17 cellular contexts compared by ENCODE assay signal in genomic region chr1:214393086-214393485, GRCh38.
A peak's percentile ranks its signal among the peaks of the same experiment; 100 is the strongest.
DNase-seq lines count a peak whose midpoint lies in the region; FAIRE-seq and TF ChIP-seq lines count a peak whose summit lies in the region.
"Had no signal": no experiment of that assay in that cellular context is flagged by ENCODE, and none has a peak within 500 bp of the region (broad histone marks: within the 10 kb centered on the region; RNA-seq: fewer than 3 reads in every experiment).

No MANE protein-coding gene starts in this region.

- H4K5ac ChIP-seq in H1 (ENCODE audit: insufficient read length, low read depth, low read length): no peak overlapping the region

- H3K23ac ChIP-seq in H1 (ENCODE audit: insufficient read length): no peak overlapping the region

- no peak overlapping the region for H3K4me2 ChIP-seq in H1 (ENCODE audit: insufficient read depth in 1 of 2, low read depth in 2 of 2, low read length in 2 of 2)
- H3K4me2 ChIP-seq: BLaER1 had no signal

- peaks cover 98% of the 10 kb centered on the region for H3K36me3 Mint-ChIP-seq in MCF 10A (ENCODE audit: insufficient read depth, unreplicated experiment)
- peaks cover 58% of the 10 kb centered on the region for H3K36me3 Mint-ChIP-seq in osteocyte (ENCODE audit: unreplicated experiment)
- H3K36me3 Mint-ChIP-seq: CD8-positive, alpha-beta memory T cell had no signal

- H3K9me3 Mint-ChIP-seq in MCF 10A (ENCODE audit: unreplicated experiment): no peaks in the 10 kb centered on the region
- no peaks in the 10 kb centered on the region for H3K9me3 Mint-ChIP-seq in osteocyte (ENCODE audit: unreplicated experiment)
- H3K9me3 Mint-ChIP-seq: CD8-positive, alpha-beta memory T cell had no signal

- H3K27ac ChIP-seq in breast epithelium: no peak overlapping the region
- no peak overlapping the region for H3K27ac ChIP-seq in H1 (ENCODE audit: low read depth, low read length)
- H3K27ac ChIP-seq: 22Rv1, BLaER1, HL-60 had no signal

- no peak for TF ChIP-seq EP300 in H1 (IDR thresholded peaks at IDR 0.05; ENCODE audit: borderline replicate concordance in 1 of 2, low read depth in 2 of 2, low read length in 2 of 2)

- no peak overlapping the region for H2BK20ac ChIP-seq in H1 (ENCODE audit: low read length)

- no peaks in the 10 kb centered on the region for H3K27me3 ChIP-seq in breast epithelium
- H3K27me3 ChIP-seq in H1 (replicated peaks in 1 of 4; ENCODE audit: control insufficient read depth in 3 of 4, extremely low read depth in 1 of 4, insufficient read depth in 3 of 4, low read length in 3 of 4): no peaks in the 10 kb centered on the region
- H3K27me3 ChIP-seq: BLaER1 had no signal

- CTCF ChIA-PET in MCF 10A (lab: Yijun Ruan, JAX) (interaction anchor here (0.8 to 7.1 kb wide), 4 partner anchors 10 to 192 kb away, joined by 3 to 44 read pairs (median 8); no protein-coding TSS in a partner anchor), H1 (lab: Charles Lee; ENCODE audit: partially characterized antibody) (interaction anchor here (0.9 to 4.2 kb wide), 2 partner anchors 61 to 191 kb away, joined by 3 to 21 read pairs; no protein-coding TSS in a partner anchor)

- 0 out of 2 replicates have a peak overlapping the region, but pooled peaks have one; percentile 0 for H4K8ac ChIP-seq in H1 (ENCODE audit: extremely low read depth, insufficient read depth, low read length)

- no peak overlapping the region for H3K18ac ChIP-seq in H1 (ENCODE audit: extremely low read depth, low read length)

- TF ChIP-seq POLR2A in breast epithelium (IDR thresholded peaks at IDR 0.05) (no peak), H1 (IDR thresholded peaks at IDR 0.05; ENCODE audit: control extremely low read depth in 1 of 2, low read depth in 2 of 2, low read length in 2 of 2) (no peak)

- H4K20me1 ChIP-seq in H1 (replicated peaks in 1 of 2; ENCODE audit: control insufficient read depth in 1 of 2, insufficient read depth in 2 of 2, low read length in 2 of 2): no peaks in the 10 kb centered on the region
- H4K20me1 ChIP-seq: BLaER1 had no signal

- no peak overlapping the region for H2AFZ ChIP-seq in H1 (ENCODE audit: low read length)

- no peak overlapping the region for H2BK12ac ChIP-seq in H1 (ENCODE audit: low read depth, low read length)

- no peaks in the 10 kb centered on the region for H3K23me2 ChIP-seq in H1 (ENCODE audit: low read depth, low read length)

- no peak overlapping the region for H4K91ac ChIP-seq in H1 (replicated peaks; ENCODE audit: insufficient read length, low read length)

- H3K27me3 Mint-ChIP-seq in MCF 10A (ENCODE audit: insufficient read depth, unreplicated experiment) (no peaks in the 10 kb centered on the region), osteocyte (ENCODE audit: unreplicated experiment) (no peaks in the 10 kb centered on the region)

- H3K9ac ChIP-seq in H1 (replicated peaks in 1 of 4; ENCODE audit: extremely low read depth in 1 of 4, low read depth in 3 of 4, low read length in 3 of 4): no peak overlapping the region
- H3K9ac ChIP-seq: BLaER1 had no signal

- H3K4me1 ChIP-seq in breast epithelium: no peaks in the 10 kb centered on the region
- peaks cover 0 to 12% (median 5%) of the 10 kb centered on the region in 4 experiments; a peak in 3 of 7 replicates for H3K4me1 ChIP-seq in H1 (replicated peaks in 1 of 4; ENCODE audit: control insufficient read depth in 3 of 4, insufficient read depth in 4 of 4, low read length in 3 of 4)
- H3K4me1 ChIP-seq: BLaER1 had no signal

- DNase-seq in MCF 10A (ENCODE audit: unreplicated experiment): no peak
- DNase-seq in breast epithelium (ENCODE audit: low spot score in 2 of 2): no peak
- DNase-seq in H1 (ENCODE audit: low read depth in 1 of 2, low spot score in 2 of 2): no peak
- DNase-seq in osteocyte (ENCODE audit: extremely low spot score, unreplicated experiment): no peak
- no peak for DNase-seq in amygdala (lab: John Stamatoyannopoulos, UW)
- no peak for DNase-seq in urothelium cell line (ENCODE audit: low spot score)
- DNase-seq in activated T-cell treated with anti-CD3 and anti-CD28 coated beads for 4 hours: no peak
- DNase-seq: AML-193; CD8-positive, alpha-beta memory T cell; DMS53; GF-D8; GOT3; HCEC 1CT had no signal

- intact Hi-C loops in MCF 10A (cut with micrococcal nuclease) (no loop called here), breast epithelium (cut with DNase I; ENCODE audit: low total_unique reads) (no loop called here)

- FAIRE-seq in H1 (lab: Jason Lieb, UNC): no peak
- FAIRE-seq in urothelium cell line (lab: Jason Lieb, UNC): no peak
- FAIRE-seq: GM19239 had no signal

- H3K4me3 ChIP-seq in breast epithelium (no peak overlapping the region), H1 (ENCODE audit: extremely low read depth in 1 of 4, insufficient read depth in 2 of 4, low read depth in 3 of 4, low read length in 4 of 4) (no peak overlapping the region)
- H3K4me3 ChIP-seq: BLaER1 had no signal

- no peak overlapping the region for H2BK120ac ChIP-seq in H1 (replicated peaks; ENCODE audit: low read depth, low read length)

- H3K79me2 ChIP-seq in H1 (ENCODE audit: control insufficient read depth in 1 of 2, insufficient read depth in 2 of 2, low read length in 2 of 2): no peaks in the 10 kb centered on the region

- BruUV-seq in MCF 10A (replicated peaks; lab: Mats Ljungman, UMichigan): no TSS peak

- H3K36me3 ChIP-seq in breast epithelium: no peaks in the 10 kb centered on the region
- H3K36me3 ChIP-seq in H1 (ENCODE audit: control insufficient read depth in 2 of 4, insufficient read depth in 4 of 4, low read length in 3 of 4): peaks cover 5 to 24% (median 15%) of the 10 kb centered on the region in 4 experiments; a peak in 7 of 8 replicates
- H3K36me3 ChIP-seq: BLaER1 had no signal

- no peak overlapping the region for H3K4ac ChIP-seq in H1 (replicated peaks; ENCODE audit: insufficient read length, low read depth, low read length)

- H3K9me3 ChIP-seq in breast epithelium: no peaks in the 10 kb centered on the region
- no peaks in the 10 kb centered on the region for H3K9me3 ChIP-seq in H1 (ENCODE audit: insufficient read depth in 2 of 2, low read depth in 1 of 2, low read length in 1 of 2)
- H3K9me3 ChIP-seq: BLaER1 had no signal

- H3K56ac ChIP-seq in H1 (replicated peaks; ENCODE audit: insufficient read length, low read depth, low read length): no peak overlapping the region

- no peak for TF ChIP-seq RAD21 in H1 (IDR thresholded peaks at IDR 0.05 in 1 of 2, conservative IDR thresholded peaks at IDR 0.05 in 1 of 2; ENCODE audit: low read depth in 2 of 2, low read length in 2 of 2)

- H3K4me3 Mint-ChIP-seq in MCF 10A (ENCODE audit: unreplicated experiment): no peak overlapping the region
- H3K4me3 Mint-ChIP-seq in osteocyte (ENCODE audit: unreplicated experiment): no peak overlapping the region
- H3K4me3 Mint-ChIP-seq: CD8-positive, alpha-beta memory T cell had no signal

- H3K27ac Mint-ChIP-seq in MCF 10A (ENCODE audit: low read depth, unreplicated experiment) (peak overlapping the region; percentile 33), osteocyte (ENCODE audit: unreplicated experiment) (peak overlapping the region; percentile 80)
- H3K27ac Mint-ChIP-seq: CD8-positive, alpha-beta memory T cell had no signal

- no peak overlapping the region for H3K14ac ChIP-seq in H1 (ENCODE audit: insufficient read length)

- no peak overlapping the region for H2BK5ac ChIP-seq in H1 (ENCODE audit: low read depth, low read length)

- H3K4me1 Mint-ChIP-seq in MCF 10A (ENCODE audit: insufficient read depth, unreplicated experiment) (peaks cover 15% of the 10 kb centered on the region), osteocyte (ENCODE audit: unreplicated experiment) (peaks cover 57% of the 10 kb centered on the region)

- no peak overlapping the region for H2AK5ac ChIP-seq in H1 (ENCODE audit: low read depth, low read length)

- POLR2A ChIA-PET in MCF 10A (lab: Yijun Ruan, JAX): interaction anchor here (0.6 to 6.3 kb wide), 7 partner anchors 12 to 283 kb away, joined by 3 to 46 read pairs (median 3); no protein-coding TSS in a partner anchor
- POLR2A ChIA-PET in H1 (lab: Charles Lee; ENCODE audit: partially characterized antibody): interaction anchor here (2.1 kb wide), 1 partner anchor 65 kb away, joined by 5 read pairs; no protein-coding TSS in a partner anchor

- no peak overlapping the region for H2BK15ac ChIP-seq in H1 (ENCODE audit: low read length)

- TF ChIP-seq CTCF in MCF 10A (IDR thresholded peaks at IDR 0.05; ENCODE audit: unreplicated experiment) (no peak), breast epithelium (IDR thresholded peaks at IDR 0.05) (no peak), H1 (IDR thresholded peaks at IDR 0.05; ENCODE audit: control extremely low read depth in 1 of 3, insufficient read depth in 1 of 3, low read depth in 1 of 3, low read length in 3 of 3) (no peak), osteocyte (IDR thresholded peaks at IDR 0.05) (no peak)

- 97% methylated on average over 12 of the region's 12 CpGs; no CpG with 5 or more reads in 1 of the 2 experiments for WGBS in H1 (ENCODE audit: extremely low coverage in 1 of 2, insufficient coverage in 1 of 2, insufficient read length in 1 of 2, insufficient replicate concordance in 2 of 2, low coverage in 1 of 2, low lambda C conversion rate in 2 of 2, missing lambda C conversion rate in 1 of 2), 2 experiments

- no peaks in the 10 kb centered on the region for H3K79me1 ChIP-seq in H1 (ENCODE audit: low read depth, low read length)

TF ChIP-seq in H1, 55 proteins besides CTCF, POLR2A, EP300 and RAD21:
- TF ChIP-seq FOSL1 (IDR thresholded peaks at IDR 0.05; ENCODE audit: insufficient read depth, low read depth, low read length) (no peak), TEAD4 (IDR thresholded peaks at IDR 0.05; ENCODE audit: low read depth, low read length) (no peak), CHD1 (IDR thresholded peaks at IDR 0.05; ENCODE audit: low read depth, low read length) (no peak), SUZ12 (IDR thresholded peaks at IDR 0.05; ENCODE audit: low read length) (no peak), SIX5 (IDR thresholded peaks at IDR 0.05; ENCODE audit: low read depth, low read length) (no peak), NANOG (IDR thresholded peaks at IDR 0.05; ENCODE audit: insufficient read depth, low read depth, low read length, poor library complexity, severe bottlenecking) (no peak), SIRT6 (IDR thresholded peaks at IDR 0.05; ENCODE audit: low read length) (no peak), TCF12 (IDR thresholded peaks at IDR 0.05; ENCODE audit: low read depth, low read length) (no peak), CEBPB (IDR thresholded peaks at IDR 0.05; ENCODE audit: low read depth, low read length) (no peak), YY1 (IDR thresholded peaks at IDR 0.05; ENCODE audit: low read depth, low read length) (no peak), EGR1 (IDR thresholded peaks at IDR 0.05; ENCODE audit: borderline replicate concordance, low read depth, low read length) (no peak), PHF8 (conservative IDR thresholded peaks at IDR 0.05; ENCODE audit: low read depth, low read length) (no peak), CHD2 (IDR thresholded peaks at IDR 0.05; ENCODE audit: low read length) (no peak)
